In genomic region chr10:37975407-37975991, GRCh38 we compare ENCODE assay signal across 8 cellular contexts. TPM values are rescaled to one million over a fixed set of nuclear protein-coding genes. Genes with fewer than 3 reads are reported as not detected.
DNase-seq lines count a peak whose midpoint lies in the region; ATAC-seq and TF ChIP-seq lines count a peak whose summit lies in the region.

No MANE protein-coding gene starts in this region.

- no peaks in the 10 kb centered on the region for H3F3A ChIP-seq in GM23338 (replicated peaks; ENCODE audit: low read depth)

- peaks cover 13% of the 10 kb centered on the region; the same call in 2 of the 3 replicates for H3K36me3 Mint-ChIP-seq in GM23338 (ENCODE audit: low read depth)
- peaks cover 2% of the 10 kb centered on the region for H3K36me3 Mint-ChIP-seq in endodermal cell (ENCODE audit: low read depth)
- H3K36me3 Mint-ChIP-seq in natural killer cell, result no peaks in the 10 kb centered on the region

- TF ChIP-seq CTCF in AG10803 (conservative IDR thresholded peaks at IDR 0.05; ENCODE audit: low read length) (no peak), GM23338 (conservative IDR thresholded peaks at IDR 0.05; ENCODE audit: low read depth in 2 of 2) (no peak), endodermal cell (conservative IDR thresholded peaks at IDR 0.05) (no peak), natural killer cell (IDR thresholded peaks at IDR 0.05) (no peak)

- H2AFZ ChIP-seq in GM23338, result peak overlapping the region; percentile 98

- H3K4me1 Mint-ChIP-seq in GM23338 (no peaks in the 10 kb centered on the region; the same call in 2 of the 3 replicates), endodermal cell (no peaks in the 10 kb centered on the region), natural killer cell (peaks cover 25 to 38% of the 10 kb centered on the region in 2 donors)

- no peaks in the 10 kb centered on the region for H3K36me3 ChIP-seq in GM23338 (ENCODE audit: insufficient read depth)
- no peaks in the 10 kb centered on the region for H3K36me3 ChIP-seq in endodermal cell (ENCODE audit: control insufficient read depth, insufficient read depth, low read length)

- H3K9me2 ChIP-seq in GM23338 (ENCODE audit: insufficient read depth), result no peaks in the 10 kb centered on the region

- intact Hi-C loops in natural killer cell (cut with micrococcal nuclease), result no loop called here

- no peaks in the 10 kb centered on the region for H4K20me1 ChIP-seq in GM23338 (replicated peaks; ENCODE audit: insufficient read depth)

- no peaks in the 10 kb centered on the region for H3K9me3 ChIP-seq in endodermal cell (ENCODE audit: control insufficient read depth, low read length)

- H3K27me3 Mint-ChIP-seq in GM23338 (ENCODE audit: insufficient read depth, low read depth, poor library complexity), result no peaks in the 10 kb centered on the region
- no peaks in the 10 kb centered on the region for H3K27me3 Mint-ChIP-seq in endodermal cell (ENCODE audit: insufficient read depth)
- no peaks in the 10 kb centered on the region for H3K27me3 Mint-ChIP-seq in natural killer cell (ENCODE audit: low read depth in 2 of 2)

- 63 to 67% methylated on average over 1 to 5 of the region's 5 CpGs for WGBS in endodermal cell (ENCODE audit: insufficient coverage in 1 of 2, insufficient read length in 1 of 2), 2 experiments

- H3K27me3 ChIP-seq in GM23338 (ENCODE audit: insufficient read depth), result no peaks in the 10 kb centered on the region
- H3K27me3 ChIP-seq in endodermal cell (ENCODE audit: control insufficient read depth, insufficient read depth, low read length, poor library complexity, severe bottlenecking), result no peaks in the 10 kb centered on the region

- DNase-seq in AG10803 (ENCODE audit: low read depth) (peak; percentile 25), GM23338 (ENCODE audit: low spot score) (peak; percentile 0), SK-N-DZ (ENCODE audit: low spot score) (peak; percentile 14), endodermal cell (no peak), natural killer cell (no peak)

- H3K4me2 ChIP-seq in GM23338, result peak overlapping the region; percentile 87

- no peak for ATAC-seq in GM23338
- ATAC-seq in natural killer cell, result no peak
- no peak for ATAC-seq in GM21447 (IDR thresholded peaks at IDR 0.05; ENCODE audit: unreplicated experiment)
- ATAC-seq in HG03039 (IDR thresholded peaks at IDR 0.05; ENCODE audit: unreplicated experiment), result no peak
- no peak for ATAC-seq in GM18517 (IDR thresholded peaks at IDR 0.05; ENCODE audit: unreplicated experiment)

- peak overlapping the region; percentile 86 for H3K4me3 Mint-ChIP-seq in GM23338
- H3K4me3 Mint-ChIP-seq in endodermal cell, result peak overlapping the region; percentile 73
- H3K4me3 Mint-ChIP-seq in natural killer cell, result peak overlapping the region; percentile 92

- H3K27ac ChIP-seq in GM23338 (ENCODE audit: low read depth), result peak overlapping the region; percentile 40; the same call in 1 of the 2 replicates
- H3K27ac ChIP-seq in endodermal cell (ENCODE audit: low read depth, low read length), result peak overlapping the region; percentile 85

- no peaks in the 10 kb centered on the region for H3K4me1 ChIP-seq in GM23338 (ENCODE audit: insufficient read depth)
- H3K4me1 ChIP-seq in endodermal cell (ENCODE audit: control insufficient read depth, insufficient read depth, low read length), result no peaks in the 10 kb centered on the region

- peaks cover 67% of the 10 kb centered on the region for H3K9me3 Mint-ChIP-seq in GM23338
- H3K9me3 Mint-ChIP-seq in endodermal cell, result peaks cover 39% of the 10 kb centered on the region
- no peaks in the 10 kb centered on the region for H3K9me3 Mint-ChIP-seq in natural killer cell

- H3K27ac Mint-ChIP-seq in GM23338 (peak overlapping the region; percentile 88; the same call in 1 of the 2 replicates), endodermal cell (peak overlapping the region; percentile 93), natural killer cell (peak overlapping the region; percentile 89 to 97)

- no peaks in the 10 kb centered on the region for H3K79me2 ChIP-seq in GM23338 (replicated peaks; ENCODE audit: insufficient read depth)

- H3K4me3 ChIP-seq in AG10803 (ENCODE audit: low read length), result peak overlapping the region; percentile 81
- peak overlapping the region; percentile 63 for H3K4me3 ChIP-seq in GM23338
- H3K4me3 ChIP-seq in endodermal cell (ENCODE audit: low read length), result peak overlapping the region; percentile 84

- H3K9ac ChIP-seq in endodermal cell (ENCODE audit: extremely low read depth, low read length, poor library complexity, severe bottlenecking), result peak overlapping the region; percentile 63

TF ChIP-seq in GM23338, 12 proteins besides CTCF, POLR2A, EP300 and RAD21:
- TF ChIP-seq CREB1 (CRISPR knock-in tag; IDR thresholded peaks at IDR 0.05; ENCODE audit: low read depth) (no peak), STAT1 (IDR thresholded peaks at IDR 0.05; ENCODE audit: unreplicated experiment) (no peak)
TF ChIP-seq in GM23338: peak in this region for 0.

RNA-seq across cellular contexts. Expression of gene ZNF25, which starts 0.9 kb away (rescaled TPM):
- total RNA-seq in GM23338 (2014; rRNA removed; shearing (Covaris generic)), result 0.76 and 2.7 TPM in 2 replicates
- polyA plus RNA-seq in GM23338 (2016; fragmentation: Nextera tagmentation; extraction: Ambion mirVana), result 0.23 TPM in 1 of 2 replicates, not detected in the other
- polyA plus RNA-seq in SK-N-DZ (2014; cell fraction: cytosol; rRNA removed), result 3.2 and 3.8 TPM in 2 replicates
- 4.4 and 5.0 TPM in 2 replicates for polyA plus RNA-seq in SK-N-DZ (2014; cell fraction: nucleus; rRNA removed)
- total RNA-seq in endodermal cell (1 to 10 TPM in 1 of 2 donors, under 1 TPM in 1; 0.55 to 1.8 TPM), natural killer cell (10 to 100 TPM in 1 of 3 donors, 1 to 10 TPM in 2; 7.8 to 11.1 (median 8.8) TPM)
- 7.5 TPM for polyA plus RNA-seq in endodermal cell (2013, experiment 1 of 2)
- polyA plus RNA-seq in endodermal cell (2013, experiment 2 of 2), result 7.5 TPM

RNA-seq across cellular contexts. Expression of gene ZNF33A, which starts 35.0 kb away (rescaled TPM):
- total RNA-seq in GM23338 (2014; rRNA removed; shearing (Covaris generic)), result 32.6 and 35.5 TPM in 2 replicates
- polyA plus RNA-seq in GM23338 (2016; fragmentation: Nextera tagmentation; extraction: Ambion mirVana), result 20.3 and 20.6 TPM in 2 replicates
- 19.8 and 25.3 TPM in 2 replicates for polyA plus RNA-seq in SK-N-DZ (2014; cell fraction: cytosol; rRNA removed)
- polyA plus RNA-seq in SK-N-DZ (2014; cell fraction: nucleus; rRNA removed), result 29.5 and 30.1 TPM in 2 replicates
- total RNA-seq in endodermal cell (10 to 100 TPM; 45.9 to 50.7 TPM), natural killer cell (10 to 100 TPM; 31.2 to 44.7 (median 34.1) TPM)
- 21.7 TPM for polyA plus RNA-seq in endodermal cell (2013, experiment 1 of 2)
- polyA plus RNA-seq in endodermal cell (2013, experiment 2 of 2), result 24.0 TPM

Comparison
In these comparisons a context has a peak if more than half of its experiments do, and no peak if none do; other contexts are left out.
1. DNase-seq: peak in AG10803 (single experiment), GM23338 (single experiment) and SK-N-DZ (single experiment); none in endodermal cell (single experiment) and natural killer cell (single experiment).
2. Peak in every context shown above with its lines, with median percentiles within 50 percentile points of each other: H3K4me3 ChIP-seq, H3K27ac Mint-ChIP-seq and H3K4me3 Mint-ChIP-seq.